36 cellular contexts compared by ENCODE assay signal in the genomic region with DNA sequence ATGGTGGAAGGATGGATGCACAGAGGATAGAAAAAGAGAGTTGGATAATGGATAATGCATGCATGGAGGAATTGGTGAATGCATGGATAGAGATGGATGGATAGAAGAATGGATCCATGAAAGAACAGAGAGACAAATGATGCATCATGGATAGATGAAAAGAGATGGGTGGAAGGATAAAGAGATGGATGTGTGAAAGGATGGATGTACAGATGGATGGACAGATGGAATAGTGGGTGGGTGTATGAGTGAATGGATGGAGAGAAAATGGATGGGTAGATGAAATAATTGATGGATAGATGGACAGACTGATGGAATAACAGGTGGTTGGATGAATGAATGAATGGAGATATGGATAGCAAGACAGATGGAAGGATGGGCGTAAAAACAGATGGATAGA.
"Had no signal": no experiment of that assay in that cellular context is flagged by ENCODE, and none has a peak within 500 bp of the region (broad histone marks: within the 10 kb centered on the region; RNA-seq: fewer than 3 reads in every experiment).

No MANE protein-coding gene starts in this region.

- DNase-seq: Karpas-422, Kasumi-1, MG63, MM.1S, MV-4-11, NCI-H1048, NCI-H1092, NCI-H1092 treated with DMSO at 0.1 percent for 48 hours, NCI-H1105, NCI-H1105 treated with DMSO at 0.1 percent for 48 hours, NCI-H1417, NCI-H1417 treated with DMSO at 0.1 percent for 48 hours, NCI-H1436, NCI-H1436 treated with DMSO at 0.1 percent for 48 hours, NCI-H146, NCI-H1694, NCI-H1694 treated with DMSO at 0.1 percent for 48 hours, NCI-H187, NCI-H187 treated with DMSO at 0.1 percent for 48 hours, NCI-H1930, NCI-H2029, NCI-H2029 treated with DMSO at 0.1 percent for 48 hours, NCI-H2081, NCI-H2081 treated with DMSO at 0.1 percent for 48 hours, NCI-H2107, NCI-H2171, NCI-H2171 treated with DMSO at 0.1 percent for 48 hours, NCI-H2227 treated with DMSO at 0.1 percent for 48 hours, NCI-H226, NCI-H446, NCI-H446 treated with DMSO at 0.1 percent for 48 hours, NCI-H510A, NCI-H510A treated with DMSO at 0.1 percent for 48 hours, NCI-H524, NCI-H524 treated with DMSO at 0.1 percent for 48 hours, NCI-H526 had no signal

- H3K9me3 ChIP-seq: MG63 had no signal

- H3K4me3 ChIP-seq: MG63 had no signal

- H3K36me3 ChIP-seq: MG63 had no signal
